1 cellular context compared by ENCODE assay signal in the genomic region with DNA sequence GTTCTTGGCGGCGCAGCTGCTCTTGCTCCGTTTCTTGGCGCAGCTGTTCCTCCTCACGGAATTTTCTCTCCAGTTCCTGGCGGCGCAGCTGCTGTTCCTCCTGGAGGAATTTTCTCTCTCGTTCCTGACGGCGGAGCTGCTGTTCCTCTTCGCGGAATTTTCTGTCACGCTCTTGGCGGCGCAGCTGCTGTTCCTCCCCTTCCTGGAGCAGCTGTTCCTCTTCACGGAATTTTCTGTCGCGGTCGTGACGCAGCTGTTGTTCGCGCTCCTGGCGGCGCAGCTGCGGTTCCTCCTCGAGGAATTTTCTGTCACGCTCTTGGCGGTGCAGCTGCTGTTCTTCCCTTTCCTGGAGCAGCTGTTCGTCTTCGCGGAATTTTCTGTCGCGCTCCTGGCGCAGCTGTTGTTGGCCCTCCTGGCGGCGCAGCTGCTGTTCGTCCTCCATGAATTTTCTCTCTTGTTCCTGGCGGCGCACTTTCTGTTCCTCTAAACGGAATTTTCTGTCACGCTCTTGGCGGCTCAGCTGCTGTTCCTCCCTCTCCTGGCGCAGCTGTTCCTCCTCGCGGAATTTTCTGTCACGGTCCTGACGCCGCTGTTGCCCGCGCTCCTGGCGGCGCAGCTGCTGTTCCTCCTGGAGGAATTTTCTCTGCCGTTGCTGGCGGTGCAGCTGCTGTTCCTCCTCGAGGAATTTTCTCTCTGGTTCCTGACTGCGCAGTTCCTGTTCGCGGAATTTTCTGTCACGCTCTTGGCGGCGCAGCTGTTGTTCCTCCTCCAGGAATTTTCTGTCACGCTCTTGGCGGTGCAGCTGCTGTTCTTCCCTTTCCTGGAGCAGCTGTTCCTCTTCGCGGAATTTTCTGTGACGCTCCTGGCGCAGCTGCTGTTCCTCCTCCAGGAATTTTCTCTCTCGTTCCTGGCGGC.
A peak's percentile ranks its signal among the peaks of the same experiment; 100 is the strongest.
TF ChIP-seq lines count a peak whose summit lies in the region.

No MANE protein-coding gene starts in this region.

TF ChIP-seq in HEK293, 187 proteins besides CTCF, POLR2A, EP300 and RAD21 (continued from another document and continues in another):
- TF ChIP-seq, protein P1, sequence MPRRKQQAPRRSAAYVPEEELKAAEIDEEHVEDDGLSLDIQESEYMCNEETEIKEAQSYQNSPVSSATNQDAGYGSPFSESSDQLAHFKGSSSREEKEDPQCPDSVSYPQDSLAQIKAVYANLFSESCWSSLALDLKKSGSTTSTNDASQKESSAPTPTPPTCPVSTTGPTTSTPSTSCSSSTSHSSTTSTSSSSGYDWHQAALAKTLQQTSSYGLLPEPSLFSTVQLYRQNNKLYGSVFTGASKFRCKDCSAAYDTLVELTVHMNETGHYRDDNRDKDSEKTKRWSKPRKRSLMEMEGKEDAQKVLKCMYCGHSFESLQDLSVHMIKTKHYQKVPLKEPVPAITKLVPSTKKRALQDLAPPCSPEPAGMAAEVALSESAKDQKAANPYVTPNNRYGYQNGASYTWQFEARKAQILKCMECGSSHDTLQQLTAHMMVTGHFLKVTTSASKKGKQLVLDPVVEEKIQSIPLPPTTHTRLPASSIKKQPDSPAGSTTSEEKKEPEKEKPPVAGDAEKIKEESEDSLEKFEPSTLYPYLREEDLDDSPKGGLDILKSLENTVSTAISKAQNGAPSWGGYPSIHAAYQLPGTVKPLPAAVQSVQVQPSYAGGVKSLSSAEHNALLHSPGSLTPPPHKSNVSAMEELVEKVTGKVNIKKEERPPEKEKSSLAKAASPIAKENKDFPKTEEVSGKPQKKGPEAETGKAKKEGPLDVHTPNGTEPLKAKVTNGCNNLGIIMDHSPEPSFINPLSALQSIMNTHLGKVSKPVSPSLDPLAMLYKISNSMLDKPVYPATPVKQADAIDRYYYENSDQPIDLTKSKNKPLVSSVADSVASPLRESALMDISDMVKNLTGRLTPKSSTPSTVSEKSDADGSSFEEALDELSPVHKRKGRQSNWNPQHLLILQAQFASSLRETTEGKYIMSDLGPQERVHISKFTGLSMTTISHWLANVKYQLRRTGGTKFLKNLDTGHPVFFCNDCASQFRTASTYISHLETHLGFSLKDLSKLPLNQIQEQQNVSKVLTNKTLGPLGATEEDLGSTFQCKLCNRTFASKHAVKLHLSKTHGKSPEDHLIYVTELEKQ (tag by site-specific recombination; IDR thresholded peaks at IDR 0.05; ENCODE audit: borderline replicate concordance), result no peak
- TF ChIP-seq ZSCAN16 (tag by site-specific recombination; IDR thresholded peaks at IDR 0.05) (no peak), ZNF629 (tag by site-specific recombination; IDR thresholded peaks at IDR 0.05) (peak; percentile 39; the same call in 1 of the 2 replicates), ZNF239 (tag by site-specific recombination; IDR thresholded peaks at IDR 0.05) (no peak), ZNF654 (tag by site-specific recombination; IDR thresholded peaks at IDR 0.05; ENCODE audit: low read depth) (no peak), ZNF335 (tag by site-specific recombination; conservative IDR thresholded peaks at IDR 0.05) (no peak; the same call in 1 of the 2 replicates), OSR2 (tag by site-specific recombination; IDR thresholded peaks at IDR 0.05) (no peak), ZNF10 (tag by site-specific recombination; IDR thresholded peaks at IDR 0.05) (no peak), ZNF211 (tag by site-specific recombination; IDR thresholded peaks at IDR 0.05; ENCODE audit: low read depth) (no peak), ZNF610 (tag by site-specific recombination; IDR thresholded peaks at IDR 0.05; ENCODE audit: borderline replicate concordance) (no peak), ZNF571 (tag by site-specific recombination; IDR thresholded peaks at IDR 0.05) (no peak), PATZ1 (tag by site-specific recombination; IDR thresholded peaks at IDR 0.05) (no peak), ZNF791 (tag by site-specific recombination; IDR thresholded peaks at IDR 0.05) (no peak), ZNF394 (tag by site-specific recombination; IDR thresholded peaks at IDR 0.05; ENCODE audit: borderline replicate concordance) (0 out of 2 replicates have a peak, but pooled peaks have one; percentile 64), ZBTB21 (tag by site-specific recombination; IDR thresholded peaks at IDR 0.05) (peak; percentile 51), ZNF354C (tag by site-specific recombination; IDR thresholded peaks at IDR 0.05; ENCODE audit: borderline replicate concordance, low read depth) (no peak), ZNF24 (tag by site-specific recombination; IDR thresholded peaks at IDR 0.05) (0 out of 2 replicates have a peak, but pooled peaks have one; percentile 38), PRDM1 (tag by site-specific recombination; IDR thresholded peaks at IDR 0.05) (no peak), ZNF132 (tag by site-specific recombination; IDR thresholded peaks at IDR 0.05; ENCODE audit: borderline replicate concordance) (no peak), ZNF76 (tag by site-specific recombination; IDR thresholded peaks at IDR 0.05; ENCODE audit: borderline replicate concordance, low read depth) (no peak), ZNF658 (tag by site-specific recombination; IDR thresholded peaks at IDR 0.05) (no peak), ZNF707 (tag by site-specific recombination; IDR thresholded peaks at IDR 0.05) (no peak), ZNF16 (tag by site-specific recombination; IDR thresholded peaks at IDR 0.05; ENCODE audit: low read depth) (no peak), WT1 (tag by site-specific recombination; IDR thresholded peaks at IDR 0.05) (no peak), KLF16 (tag by site-specific recombination; IDR thresholded peaks at IDR 0.05) (no peak; the same call in 1 of the 2 replicates), SALL2 (tag by site-specific recombination; IDR thresholded peaks at IDR 0.05; ENCODE audit: borderline replicate concordance) (no peak), ZNF175 (tag by site-specific recombination; IDR thresholded peaks at IDR 0.05) (no peak), ZNF266 (tag by site-specific recombination; IDR thresholded peaks at IDR 0.05; ENCODE audit: low read depth) (no peak), ZSCAN30 (tag by site-specific recombination; IDR thresholded peaks at IDR 0.05) (no peak), ZNF548 (tag by site-specific recombination; IDR thresholded peaks at IDR 0.05) (no peak), ZXDB (tag by site-specific recombination; IDR thresholded peaks at IDR 0.05) (no peak; the same call in 1 of the 2 replicates), ZNF169 (tag by site-specific recombination; IDR thresholded peaks at IDR 0.05) (no peak), ZNF155 (tag by site-specific recombination; IDR thresholded peaks at IDR 0.05) (no peak), ZNF664 (tag by site-specific recombination; IDR thresholded peaks at IDR 0.05) (no peak), ZNF596 (tag by site-specific recombination; IDR thresholded peaks at IDR 0.05) (no peak), ZIC2 (tag by site-specific recombination; IDR thresholded peaks at IDR 0.05) (no peak), ZNF768 (tag by site-specific recombination; IDR thresholded peaks at IDR 0.05) (no peak), ZBTB48 (tag by site-specific recombination; IDR thresholded peaks at IDR 0.05) (no peak), SCRT1 (tag by site-specific recombination; IDR thresholded peaks at IDR 0.05; ENCODE audit: borderline replicate concordance) (no peak), ZNF416 (tag by site-specific recombination; IDR thresholded peaks at IDR 0.05) (no peak), ZNF223 (tag by site-specific recombination; IDR thresholded peaks at IDR 0.05) (no peak), ZNF792 (tag by site-specific recombination; IDR thresholded peaks at IDR 0.05) (no peak)
- TF ChIP-seq, protein P2, sequence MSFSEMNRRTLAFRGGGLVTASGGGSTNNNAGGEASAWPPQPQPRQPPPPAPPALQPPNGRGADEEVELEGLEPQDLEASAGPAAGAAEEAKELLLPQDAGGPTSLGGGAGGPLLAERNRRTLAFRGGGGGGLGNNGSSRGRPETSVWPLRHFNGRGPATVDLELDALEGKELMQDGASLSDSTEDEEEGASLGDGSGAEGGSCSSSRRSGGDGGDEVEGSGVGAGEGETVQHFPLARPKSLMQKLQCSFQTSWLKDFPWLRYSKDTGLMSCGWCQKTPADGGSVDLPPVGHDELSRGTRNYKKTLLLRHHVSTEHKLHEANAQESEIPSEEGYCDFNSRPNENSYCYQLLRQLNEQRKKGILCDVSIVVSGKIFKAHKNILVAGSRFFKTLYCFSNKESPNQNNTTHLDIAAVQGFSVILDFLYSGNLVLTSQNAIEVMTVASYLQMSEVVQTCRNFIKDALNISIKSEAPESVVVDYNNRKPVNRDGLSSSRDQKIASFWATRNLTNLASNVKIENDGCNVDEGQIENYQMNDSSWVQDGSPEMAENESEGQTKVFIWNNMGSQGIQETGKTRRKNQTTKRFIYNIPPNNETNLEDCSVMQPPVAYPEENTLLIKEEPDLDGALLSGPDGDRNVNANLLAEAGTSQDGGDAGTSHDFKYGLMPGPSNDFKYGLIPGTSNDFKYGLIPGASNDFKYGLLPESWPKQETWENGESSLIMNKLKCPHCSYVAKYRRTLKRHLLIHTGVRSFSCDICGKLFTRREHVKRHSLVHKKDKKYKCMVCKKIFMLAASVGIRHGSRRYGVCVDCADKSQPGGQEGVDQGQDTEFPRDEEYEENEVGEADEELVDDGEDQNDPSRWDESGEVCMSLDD (tag by site-specific recombination; IDR thresholded peaks at IDR 0.05), result no peak
- TF ChIP-seq, protein P3, sequence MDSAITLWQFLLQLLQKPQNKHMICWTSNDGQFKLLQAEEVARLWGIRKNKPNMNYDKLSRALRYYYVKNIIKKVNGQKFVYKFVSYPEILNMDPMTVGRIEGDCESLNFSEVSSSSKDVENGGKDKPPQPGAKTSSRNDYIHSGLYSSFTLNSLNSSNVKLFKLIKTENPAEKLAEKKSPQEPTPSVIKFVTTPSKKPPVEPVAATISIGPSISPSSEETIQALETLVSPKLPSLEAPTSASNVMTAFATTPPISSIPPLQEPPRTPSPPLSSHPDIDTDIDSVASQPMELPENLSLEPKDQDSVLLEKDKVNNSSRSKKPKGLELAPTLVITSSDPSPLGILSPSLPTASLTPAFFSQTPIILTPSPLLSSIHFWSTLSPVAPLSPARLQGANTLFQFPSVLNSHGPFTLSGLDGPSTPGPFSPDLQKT (IDR thresholded peaks at IDR 0.05; ENCODE audit: borderline replicate concordance, low read depth, low read length), result no peak
- TF ChIP-seq, protein P4, sequence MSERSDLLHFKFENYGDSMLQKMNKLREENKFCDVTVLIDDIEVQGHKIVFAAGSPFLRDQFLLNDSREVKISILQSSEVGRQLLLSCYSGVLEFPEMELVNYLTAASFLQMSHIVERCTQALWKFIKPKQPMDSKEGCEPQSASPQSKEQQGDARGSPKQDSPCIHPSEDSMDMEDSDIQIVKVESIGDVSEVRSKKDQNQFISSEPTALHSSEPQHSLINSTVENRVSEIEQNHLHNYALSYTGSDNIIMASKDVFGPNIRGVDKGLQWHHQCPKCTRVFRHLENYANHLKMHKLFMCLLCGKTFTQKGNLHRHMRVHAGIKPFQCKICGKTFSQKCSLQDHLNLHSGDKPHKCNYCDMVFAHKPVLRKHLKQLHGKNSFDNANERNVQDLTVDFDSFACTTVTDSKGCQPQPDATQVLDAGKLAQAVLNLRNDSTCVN (tag by site-specific recombination; optimal IDR thresholded peaks at IDR 0.05), result peak; percentile 52
- TF ChIP-seq, protein P5, sequence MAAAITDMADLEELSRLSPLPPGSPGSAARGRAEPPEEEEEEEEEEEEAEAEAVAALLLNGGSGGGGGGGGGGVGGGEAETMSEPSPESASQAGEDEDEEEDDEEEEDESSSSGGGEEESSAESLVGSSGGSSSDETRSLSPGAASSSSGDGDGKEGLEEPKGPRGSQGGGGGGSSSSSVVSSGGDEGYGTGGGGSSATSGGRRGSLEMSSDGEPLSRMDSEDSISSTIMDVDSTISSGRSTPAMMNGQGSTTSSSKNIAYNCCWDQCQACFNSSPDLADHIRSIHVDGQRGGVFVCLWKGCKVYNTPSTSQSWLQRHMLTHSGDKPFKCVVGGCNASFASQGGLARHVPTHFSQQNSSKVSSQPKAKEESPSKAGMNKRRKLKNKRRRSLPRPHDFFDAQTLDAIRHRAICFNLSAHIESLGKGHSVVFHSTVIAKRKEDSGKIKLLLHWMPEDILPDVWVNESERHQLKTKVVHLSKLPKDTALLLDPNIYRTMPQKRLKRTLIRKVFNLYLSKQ (tag by site-specific recombination; IDR thresholded peaks at IDR 0.05; ENCODE audit: borderline replicate concordance), result no peak
- TF ChIP-seq, protein P6, sequence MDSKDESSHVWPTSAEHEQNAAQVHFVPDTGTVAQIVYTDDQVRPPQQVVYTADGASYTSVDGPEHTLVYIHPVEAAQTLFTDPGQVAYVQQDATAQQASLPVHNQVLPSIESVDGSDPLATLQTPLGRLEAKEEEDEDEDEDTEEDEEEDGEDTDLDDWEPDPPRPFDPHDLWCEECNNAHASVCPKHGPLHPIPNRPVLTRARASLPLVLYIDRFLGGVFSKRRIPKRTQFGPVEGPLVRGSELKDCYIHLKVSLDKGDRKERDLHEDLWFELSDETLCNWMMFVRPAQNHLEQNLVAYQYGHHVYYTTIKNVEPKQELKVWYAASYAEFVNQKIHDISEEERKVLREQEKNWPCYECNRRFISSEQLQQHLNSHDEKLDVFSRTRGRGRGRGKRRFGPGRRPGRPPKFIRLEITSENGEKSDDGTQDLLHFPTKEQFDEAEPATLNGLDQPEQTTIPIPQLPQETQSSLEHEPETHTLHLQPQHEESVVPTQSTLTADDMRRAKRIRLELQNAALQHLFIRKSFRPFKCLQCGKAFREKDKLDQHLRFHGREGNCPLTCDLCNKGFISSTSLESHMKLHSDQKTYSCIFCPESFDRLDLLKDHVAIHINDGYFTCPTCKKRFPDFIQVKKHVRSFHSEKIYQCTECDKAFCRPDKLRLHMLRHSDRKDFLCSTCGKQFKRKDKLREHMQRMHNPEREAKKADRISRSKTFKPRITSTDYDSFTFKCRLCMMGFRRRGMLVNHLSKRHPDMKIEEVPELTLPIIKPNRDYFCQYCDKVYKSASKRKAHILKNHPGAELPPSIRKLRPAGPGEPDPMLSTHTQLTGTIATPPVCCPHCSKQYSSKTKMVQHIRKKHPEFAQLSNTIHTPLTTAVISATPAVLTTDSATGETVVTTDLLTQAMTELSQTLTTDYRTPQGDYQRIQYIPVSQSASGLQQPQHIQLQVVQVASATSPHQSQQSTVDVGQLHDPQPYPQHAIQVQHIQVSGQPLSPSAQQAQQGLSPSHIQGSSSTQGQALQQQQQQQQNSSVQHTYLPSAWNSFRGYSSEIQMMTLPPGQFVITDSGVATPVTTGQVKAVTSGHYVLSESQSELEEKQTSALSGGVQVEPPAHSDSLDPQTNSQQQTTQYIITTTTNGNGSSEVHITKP (tag by site-specific recombination; IDR thresholded peaks at IDR 0.05), result no peak
